ENCODE assay signal across 19 cellular contexts in genomic region chr9:20409321-20410092, GRCh38.
DNase-seq lines count a peak whose midpoint lies in the region; ATAC-seq and TF ChIP-seq lines count a peak whose summit lies in the region.
"Had no signal": no experiment of that assay in that cellular context is flagged by ENCODE, and none has a peak within 500 bp of the region (broad histone marks: within the 10 kb centered on the region; RNA-seq: fewer than 3 reads in every experiment).

No MANE protein-coding gene starts in this region.

- no peak overlapping the region for H3K4me3 ChIP-seq in HEK293 (ENCODE audit: low read depth, low read length)
- H3K4me3 ChIP-seq in neural progenitor cell: no peak overlapping the region
- H3K4me3 ChIP-seq: A549, SJSA1 had no signal

- H3K9me3 ChIP-seq in HEK293 (ENCODE audit: control insufficient read depth, insufficient read depth, low read depth, low read length): no peaks in the 10 kb centered on the region
- H3K9me3 ChIP-seq in neural progenitor cell (ENCODE audit: low read depth): no peaks in the 10 kb centered on the region
- H3K9me3 ChIP-seq: A549, BE2C, SJSA1 had no signal

- peak overlapping the region; percentile 65 for H3K4me2 ChIP-seq in neural progenitor cell
- H3K4me2 ChIP-seq: A549, KMS-11 had no signal

- H3K27ac ChIP-seq in HEK293 (ENCODE audit: extremely low read depth, low read depth, low read length) (no peak overlapping the region), neural progenitor cell (peak overlapping the region; percentile 80)
- H3K27ac ChIP-seq: A549, KMS-11, SJSA1 had no signal

- H3K4me1 ChIP-seq in HEK293 (ENCODE audit: control insufficient read depth, insufficient read depth, low read length) (peaks cover 2% of the 10 kb centered on the region; the same call in 1 of the 2 replicates), neural progenitor cell (peaks cover 21% of the 10 kb centered on the region)
- H3K4me1 ChIP-seq: BE2C, SJSA1 had no signal

- peaks cover 92% of the 10 kb centered on the region for H3K4me1 Mint-ChIP-seq in activated naive CD4-positive, alpha-beta T cell treated with anti-CD3 and anti-CD28 coated beads, Interleukin-2, amount 50 U/mL, for 24 hours
- peaks cover 17% of the 10 kb centered on the region for H3K4me1 Mint-ChIP-seq in neural progenitor cell

- POLR2A ChIA-PET in HEK293 (lab: Yijun Ruan, JAX): no interaction called here

- H3F3A ChIP-seq in neural progenitor cell (ENCODE audit: low read depth): peaks cover 10% of the 10 kb centered on the region

- peaks cover 26% of the 10 kb centered on the region for H3K36me3 Mint-ChIP-seq in activated naive CD4-positive, alpha-beta T cell treated with anti-CD3 and anti-CD28 coated beads, Interleukin-2, amount 50 U/mL, for 24 hours
- H3K36me3 Mint-ChIP-seq in neural progenitor cell: peaks cover 17% of the 10 kb centered on the region

- ATAC-seq in GM19452 (IDR thresholded peaks at IDR 0.05; ENCODE audit: unreplicated experiment): no peak
- ATAC-seq: A549 had no signal

- H3K27me3 ChIP-seq in neural progenitor cell: no peaks in the 10 kb centered on the region
- H3K27me3 ChIP-seq: BE2C, SJSA1 had no signal

- H3K9ac ChIP-seq in neural progenitor cell: no peak overlapping the region
- H3K9ac ChIP-seq: KMS-11 had no signal

- no peaks in the 10 kb centered on the region for H3K27me3 Mint-ChIP-seq in activated naive CD4-positive, alpha-beta T cell treated with anti-CD3 and anti-CD28 coated beads, Interleukin-2, amount 50 U/mL, for 24 hours
- no peaks in the 10 kb centered on the region for H3K27me3 Mint-ChIP-seq in neural progenitor cell (ENCODE audit: insufficient read depth, low read depth)

- TF ChIP-seq CTCF in HEK293 (tag by site-specific recombination; IDR thresholded peaks at IDR 0.05) (no peak), neural progenitor cell (IDR thresholded peaks at IDR 0.05) (no peak)

- no peaks in the 10 kb centered on the region for H4K20me1 ChIP-seq in neural progenitor cell (ENCODE audit: low read depth)

- no peak overlapping the region for H2AFZ ChIP-seq in neural progenitor cell (replicated peaks)

- H3K9me3 Mint-ChIP-seq in activated naive CD4-positive, alpha-beta T cell treated with anti-CD3 and anti-CD28 coated beads, Interleukin-2, amount 50 U/mL, for 24 hours: no peaks in the 10 kb centered on the region
- H3K9me3 Mint-ChIP-seq in neural progenitor cell: no peaks in the 10 kb centered on the region

- H3K4me3 Mint-ChIP-seq in activated naive CD4-positive, alpha-beta T cell treated with anti-CD3 and anti-CD28 coated beads, Interleukin-2, amount 50 U/mL, for 24 hours: peak overlapping the region; percentile 53
- H3K4me3 Mint-ChIP-seq in neural progenitor cell: no peak overlapping the region

- peak overlapping the region; percentile 86 for H3K27ac Mint-ChIP-seq in activated naive CD4-positive, alpha-beta T cell treated with anti-CD3 and anti-CD28 coated beads, Interleukin-2, amount 50 U/mL, for 24 hours
- H3K27ac Mint-ChIP-seq in neural progenitor cell: no peak overlapping the region

- H3K36me3 ChIP-seq in HEK293 (ENCODE audit: control insufficient read depth in 2 of 2, insufficient read depth in 1 of 2, low read length in 2 of 2): peaks cover 0 to 7% of the 10 kb centered on the region in 2 experiments; a peak in 1 of 3 replicates
- no peaks in the 10 kb centered on the region for H3K36me3 ChIP-seq in neural progenitor cell
- H3K36me3 ChIP-seq: BE2C, SJSA1 had no signal

- H3K79me2 ChIP-seq in neural progenitor cell (ENCODE audit: low read depth): no peaks in the 10 kb centered on the region

- CTCF ChIA-PET in HEK293 (lab: Yijun Ruan, JAX): interaction anchor here (0.6 kb wide), 1 partner anchor 18 kb away, joined by 3 read pairs; no protein-coding TSS in a partner anchor

- DNase-seq in activated naive CD4-positive, alpha-beta T cell treated with Interleukin-2 at 50 U/mL for 16 hours: no peak
- DNase-seq in erythroblast (lab: John Stamatoyannopoulos, UW) (peak; percentile 28 to 30), neural progenitor cell (ENCODE audit: low spot score) (no peak), NCI-H774 (lab: John Stamatoyannopoulos, UW) (no peak), cortex of kidney (lab: John Stamatoyannopoulos, UW) (no peak)
- DNase-seq: BE2C, DMS153, IMR-90, NCI-H1694, NCI-H2081, NCI-H2171, NCI-H524 treated with DMSO at 0.1 percent for 48 hours, OCI-M1 had no signal

- no peak for TF ChIP-seq POLR2A in erythroblast (IDR thresholded peaks at IDR 0.05; ENCODE audit: low read length)

TF ChIP-seq in HEK293, 187 proteins besides CTCF, POLR2A, EP300 and RAD21:
- no peak for TF ChIP-seq ZNF121 (tag by site-specific recombination; IDR thresholded peaks at IDR 0.05)
- peak; percentile 94 for TF ChIP-seq PRDM10 (tag by site-specific recombination; IDR thresholded peaks at IDR 0.05)

Comparison
In these comparisons a context has a peak if more than half of its experiments do, and no peak if none do; other contexts are left out.
1. DNase-seq: peak in erythroblast (2 of 2); none in activated naive CD4-positive, alpha-beta T cell treated with Interleukin-2 at 50 U/mL for 16 hours (single experiment), neural progenitor cell (single experiment), NCI-H774 (single experiment) and cortex of kidney (single experiment).